Comparison of ENCODE assay signal across 1 cellular context in genomic region chr1:27027575-27028250, GRCh38.
A peak's percentile ranks its signal among the peaks of the same experiment; 100 is the strongest.
TF ChIP-seq lines count a peak whose summit lies in the region.

No MANE protein-coding gene starts in this region.

TF ChIP-seq in HepG2, 621 proteins besides CTCF, POLR2A, EP300 and RAD21 (continued from another document):
- TF ChIP-seq ZNF687 (CRISPR knock-in tag; IDR thresholded peaks at IDR 0.05) (peak; percentile 9; the same call in 1 of the 2 replicates), CREB1 (IDR thresholded peaks at IDR 0.05) (no peak), CREB1 (CRISPR knock-in tag; IDR thresholded peaks at IDR 0.05) (peak; percentile 47; the same call in 1 of the 2 replicates), MYC (CRISPR knock-in tag; IDR thresholded peaks at IDR 0.05; ENCODE audit: borderline replicate concordance) (0 out of 2 replicates have a peak, but pooled peaks have one; percentile 28), FOXP1 (IDR thresholded peaks at IDR 0.05) (no peak), FOXP1 (CRISPR knock-in tag; IDR thresholded peaks at IDR 0.05) (peak; percentile 67), HDAC2 (CRISPR knock-in tag; IDR thresholded peaks at IDR 0.05) (no peak), GFI1 (CRISPR knock-in tag; IDR thresholded peaks at IDR 0.05; ENCODE audit: borderline replicate concordance) (peak; percentile 70), ZNF614 (CRISPR knock-in tag; IDR thresholded peaks at IDR 0.05; ENCODE audit: borderline replicate concordance) (0 out of 2 replicates have a peak, but pooled peaks have one; percentile 39), PAXIP1 (CRISPR knock-in tag; conservative IDR thresholded peaks at IDR 0.05) (peak; percentile 36; the same call in 1 of the 2 replicates), YEATS4 (CRISPR knock-in tag; IDR thresholded peaks at IDR 0.05; ENCODE audit: borderline replicate concordance) (0 out of 2 replicates have a peak, but pooled peaks have one; percentile 28), FOXO1 (CRISPR knock-in tag; IDR thresholded peaks at IDR 0.05) (0 out of 2 replicates have a peak, but pooled peaks have one; percentile 2), HMG20B (CRISPR knock-in tag; conservative IDR thresholded peaks at IDR 0.05) (peak; percentile 46; the same call in 1 of the 2 replicates), RFX1 (IDR thresholded peaks at IDR 0.05) (no peak), ZBTB7B (CRISPR knock-in tag; IDR thresholded peaks at IDR 0.05) (0 out of 2 replicates have a peak, but pooled peaks have one; percentile 39), TFDP1 (CRISPR knock-in tag; IDR thresholded peaks at IDR 0.05; ENCODE audit: borderline replicate concordance) (peak; percentile 22; the same call in 1 of the 2 replicates), ZNF547 (CRISPR knock-in tag; IDR thresholded peaks at IDR 0.05) (0 out of 2 replicates have a peak, but pooled peaks have one; percentile 6), TEAD3 (CRISPR knock-in tag; optimal IDR thresholded peaks at IDR 0.05; ENCODE audit: borderline replicate concordance) (peak; percentile 14), FOXA1 (IDR thresholded peaks at IDR 0.05) (no peak), FOXA1 (CRISPR knock-in tag; IDR thresholded peaks at IDR 0.05) (0 out of 2 replicates have a peak, but pooled peaks have one; percentile 22), ZNF749 (CRISPR knock-in tag; IDR thresholded peaks at IDR 0.05; ENCODE audit: borderline replicate concordance) (no peak), SNRNP70 (IDR thresholded peaks at IDR 0.05; ENCODE audit: low read depth, low read length) (no peak), JUND (CRISPR knock-in tag; IDR thresholded peaks at IDR 0.05) (no peak), GATAD2A (CRISPR knock-in tag; IDR thresholded peaks at IDR 0.05) (peak; percentile 56; the same call in 1 of the 2 replicates), ZNF816 (CRISPR knock-in tag; IDR thresholded peaks at IDR 0.05; ENCODE audit: borderline replicate concordance) (no peak), ZNF776 (CRISPR knock-in tag; IDR thresholded peaks at IDR 0.05) (no peak), KDM1A (CRISPR knock-in tag; IDR thresholded peaks at IDR 0.05) (no peak), TBX2 (CRISPR knock-in tag; IDR thresholded peaks at IDR 0.05; ENCODE audit: borderline replicate concordance) (peak; percentile 67), SOX13 (IDR thresholded peaks at IDR 0.05) (no peak), SOX13 (CRISPR knock-in tag; conservative IDR thresholded peaks at IDR 0.05 in 1 of 2, IDR thresholded peaks at IDR 0.05 in 1 of 2) (peak in 1 of 2 experiments; percentile 37; a peak in 2 of 4 replicates), NCOA2 (CRISPR knock-in tag; IDR thresholded peaks at IDR 0.05) (0 out of 2 replicates have a peak, but pooled peaks have one; percentile 16), SOX6 (IDR thresholded peaks at IDR 0.05) (no peak), SOX6 (CRISPR knock-in tag; IDR thresholded peaks at IDR 0.05) (peak; percentile 36; the same call in 1 of the 2 replicates), TFE3 (CRISPR knock-in tag; IDR thresholded peaks at IDR 0.05) (peak; percentile 53; the same call in 1 of the 2 replicates), ZNF703 (CRISPR knock-in tag; IDR thresholded peaks at IDR 0.05; ENCODE audit: borderline replicate concordance) (no peak), ZEB1 (IDR thresholded peaks at IDR 0.05; ENCODE audit: insufficient replicate concordance, low read depth) (peak; percentile 86), MED1 (CRISPR knock-in tag; IDR thresholded peaks at IDR 0.05) (0 out of 2 replicates have a peak, but pooled peaks have one; percentile 28), ZNF772 (CRISPR knock-in tag; IDR thresholded peaks at IDR 0.05) (0 out of 2 replicates have a peak, but pooled peaks have one; percentile 26), E2F5 (CRISPR knock-in tag; conservative IDR thresholded peaks at IDR 0.05) (no peak)
